23 cellular contexts compared by ENCODE assay signal in the genomic region with DNA sequence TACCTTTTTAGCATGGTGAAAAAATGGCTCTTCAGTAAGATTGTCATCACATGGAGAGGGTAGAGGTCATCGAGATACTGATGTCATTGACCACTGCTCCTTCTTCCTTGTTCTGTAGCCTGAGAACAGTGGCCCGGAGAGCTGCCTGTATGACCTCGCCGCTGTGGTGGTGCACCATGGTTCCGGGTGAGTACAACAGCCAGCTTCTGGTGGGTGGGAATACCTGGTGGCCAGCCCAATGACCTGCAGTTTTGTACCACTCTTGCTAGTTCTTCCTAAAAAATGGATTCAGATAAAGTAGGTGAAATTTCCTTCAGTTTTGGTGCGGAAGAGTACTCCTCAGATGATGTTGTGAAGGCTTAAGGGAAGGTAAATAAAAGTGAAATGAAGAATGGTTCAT. TPM values are rescaled to one million over a fixed set of nuclear protein-coding genes. Genes with fewer than 3 reads are reported as not detected.
DNase-seq lines count a peak whose midpoint lies in the region; ATAC-seq and TF ChIP-seq lines count a peak whose summit lies in the region.
"Had no signal": no experiment of that assay in that cellular context is flagged by ENCODE, and none has a peak within 500 bp of the region (broad histone marks: within the 10 kb centered on the region; RNA-seq: fewer than 3 reads in every experiment).

No MANE protein-coding gene starts in this region.

- no peaks in the 10 kb centered on the region for H3K9me3 Mint-ChIP-seq in activated naive CD8-positive, alpha-beta T cell (ENCODE audit: low read depth)
- H3K9me3 Mint-ChIP-seq in activated naive CD8-positive, alpha-beta T cell treated with anti-CD3 and anti-CD28 coated beads, Interleukin-2, amount 50 U/mL, for 24 hours: no peaks in the 10 kb centered on the region
- H3K9me3 Mint-ChIP-seq in CD8-positive, alpha-beta T cell: peaks cover 5% of the 10 kb centered on the region
- peaks cover 8% of the 10 kb centered on the region for H3K9me3 Mint-ChIP-seq in activated T-helper 2 cell treated with anti-CD3 and anti-CD28 coated beads, Interferon-gamma antibody, Interleukin-2, Interleukin-4, amounts not matched to agents 10 μg/mL and 5 μg/mL and 100 μg/mL, durations not matched to agents 14 hours and 24 hours and 36 hours
- no peaks in the 10 kb centered on the region for H3K9me3 Mint-ChIP-seq in stimulated activated effector memory CD8-positive, alpha-beta T cell treated with anti-CD3 and anti-CD28 coated beads, Interleukin-12 subunit alpha, Interleukin-12 subunit beta, amount 100 ng/mL, for 72 hours
- H3K9me3 Mint-ChIP-seq: H9, HFFc6 had no signal

- peaks cover 32% of the 10 kb centered on the region for H3K36me3 ChIP-seq in CD8-positive, alpha-beta T cell (ENCODE audit: insufficient read depth, low read length)

- H3K4me3 Mint-ChIP-seq in activated naive CD8-positive, alpha-beta T cell: no peak overlapping the region
- no peak overlapping the region for H3K4me3 Mint-ChIP-seq in activated naive CD8-positive, alpha-beta T cell treated with anti-CD3 and anti-CD28 coated beads, Interleukin-2, amount 50 U/mL, for 24 hours
- no peak overlapping the region for H3K4me3 Mint-ChIP-seq in CD8-positive, alpha-beta T cell
- no peak overlapping the region for H3K4me3 Mint-ChIP-seq in activated T-helper 2 cell treated with anti-CD3 and anti-CD28 coated beads, Interferon-gamma antibody, Interleukin-2, Interleukin-4, amounts not matched to agents 10 μg/mL and 5 μg/mL and 100 μg/mL, durations not matched to agents 14 hours and 24 hours and 36 hours (ENCODE audit: low read depth)
- no peak overlapping the region for H3K4me3 Mint-ChIP-seq in stimulated activated effector memory CD8-positive, alpha-beta T cell treated with anti-CD3 and anti-CD28 coated beads, Interleukin-12 subunit alpha, Interleukin-12 subunit beta, amount 100 ng/mL, for 72 hours
- H3K4me3 Mint-ChIP-seq: H9, HFFc6 had no signal

- H3K4me3 ChIP-seq in CD8-positive, alpha-beta T cell (ENCODE audit: low read depth, low read length): no peak overlapping the region
- H3K4me3 ChIP-seq: BLaER1 treated with 17β-estradiol and CSF1 and Interleukin-3, amounts not matched to agents 10 nM and 100 nM; GM23248; PC-9 had no signal

- POLR2A ChIA-PET in CD8-positive, alpha-beta T cell (lab: Charles Lee): interaction anchor here (1.0 to 1.4 kb wide), 2 partner anchors 11 to 109 kb away, joined by 4 to 5 read pairs; no protein-coding TSS in a partner anchor

- intact Hi-C loops in CD8-positive, alpha-beta T cell (cut with DNase I, micrococcal nuclease): no loop called here
- intact Hi-C loops in activated T-helper 2 cell treated with anti-CD3 and anti-CD28 coated beads, Interferon-gamma antibody, Interleukin-2, Interleukin-4, amounts not matched to agents 10 μg/mL and 5 μg/mL and 100 μg/mL, durations not matched to agents 14 hours and 24 hours and 36 hours (cut with micrococcal nuclease): no loop called here

- H3K4me1 ChIP-seq in CD8-positive, alpha-beta T cell (ENCODE audit: insufficient read depth, low read length): peaks cover 14% of the 10 kb centered on the region

- no peak for ATAC-seq in activated naive CD8-positive, alpha-beta T cell treated with anti-CD3 and anti-CD28 coated beads, Interleukin-2, amount 50 U/mL, for 24 hours
- ATAC-seq in CD8-positive, alpha-beta T cell: no peak
- ATAC-seq in stimulated activated effector memory CD8-positive, alpha-beta T cell treated with anti-CD3 and anti-CD28 coated beads, Interleukin-12 subunit alpha, Interleukin-12 subunit beta, amount 100 ng/mL, for 72 hours: no peak
- no peak for ATAC-seq in GM21515 (IDR thresholded peaks at IDR 0.05; ENCODE audit: unreplicated experiment)

- DNase-seq in activated naive CD8-positive, alpha-beta T cell treated with anti-CD3 and anti-CD28 coated beads, Interleukin-2, amount 50 U/mL, for 24 hours: no peak
- no peak for DNase-seq in CD8-positive, alpha-beta T cell
- DNase-seq in activated T-helper 2 cell treated with anti-CD3 and anti-CD28 coated beads, Interferon-gamma antibody, Interleukin-2, Interleukin-4, amounts not matched to agents 10 μg/mL and 5 μg/mL and 100 μg/mL, durations not matched to agents 14 hours and 24 hours and 36 hours (ENCODE audit: low spot score): no peak
- no peak for DNase-seq in stimulated activated effector memory CD8-positive, alpha-beta T cell treated with anti-CD3 and anti-CD28 coated beads, Interleukin-12 subunit alpha, Interleukin-12 subunit beta, amount 100 ng/mL, for 72 hours (ENCODE audit: low spot score in 2 of 2)
- DNase-seq in retina: no peak
- no peak for DNase-seq in SKM-1 treated with dmso at 0.1 percent for 144 hours (lab: John Stamatoyannopoulos, UW; ENCODE audit: unreplicated experiment)
- DNase-seq: ACHN, DMS79, GM23248, H9, HFFc6, KG1, NCI-H1092, NCI-H1436, NCI-H187 treated with DMSO at 0.1 percent for 48 hours, NCI-H2227 treated with DMSO at 0.1 percent for 48 hours, NCI-H510A, PC-9, RPMI8226, SHP77 had no signal

- no peak overlapping the region for H3K27ac ChIP-seq in CD8-positive, alpha-beta T cell (ENCODE audit: low read depth, low read length)
- H3K27ac ChIP-seq: BLaER1 treated with 17β-estradiol and CSF1 and Interleukin-3, amounts not matched to agents 10 nM and 100 nM; GM23248; PC-9 had no signal

- peak overlapping the region; percentile 50 for H3K27ac Mint-ChIP-seq in activated naive CD8-positive, alpha-beta T cell
- no peak overlapping the region for H3K27ac Mint-ChIP-seq in activated naive CD8-positive, alpha-beta T cell treated with anti-CD3 and anti-CD28 coated beads, Interleukin-2, amount 50 U/mL, for 24 hours
- H3K27ac Mint-ChIP-seq in CD8-positive, alpha-beta T cell: peak overlapping the region; percentile 43
- H3K27ac Mint-ChIP-seq in activated T-helper 2 cell treated with anti-CD3 and anti-CD28 coated beads, Interferon-gamma antibody, Interleukin-2, Interleukin-4, amounts not matched to agents 10 μg/mL and 5 μg/mL and 100 μg/mL, durations not matched to agents 14 hours and 24 hours and 36 hours: peak overlapping the region; percentile 17
- peak overlapping the region; percentile 73 for H3K27ac Mint-ChIP-seq in stimulated activated effector memory CD8-positive, alpha-beta T cell treated with anti-CD3 and anti-CD28 coated beads, Interleukin-12 subunit alpha, Interleukin-12 subunit beta, amount 100 ng/mL, for 72 hours
- H3K27ac Mint-ChIP-seq: H9, HFFc6 had no signal

- TF ChIP-seq CTCF in CD8-positive, alpha-beta T cell (IDR thresholded peaks at IDR 0.05): no peak

- H3K27me3 ChIP-seq in CD8-positive, alpha-beta T cell (ENCODE audit: insufficient read depth, low read length): no peaks in the 10 kb centered on the region
- H3K27me3 ChIP-seq: BLaER1 treated with 17β-estradiol and CSF1 and Interleukin-3, amounts not matched to agents 10 nM and 100 nM had no signal

- CTCF ChIA-PET in CD8-positive, alpha-beta T cell (lab: Charles Lee): interaction anchor here (0.9 to 1.6 kb wide), 3 partner anchors 21 to 122 kb away, joined by 3 to 7 read pairs (median 3); no protein-coding TSS in a partner anchor

- H3K4me1 Mint-ChIP-seq in activated naive CD8-positive, alpha-beta T cell (ENCODE audit: low read depth): peaks cover 40% of the 10 kb centered on the region
- peaks cover 30% of the 10 kb centered on the region for H3K4me1 Mint-ChIP-seq in activated naive CD8-positive, alpha-beta T cell treated with anti-CD3 and anti-CD28 coated beads, Interleukin-2, amount 50 U/mL, for 24 hours
- H3K4me1 Mint-ChIP-seq in CD8-positive, alpha-beta T cell (ENCODE audit: low read depth): peaks cover 33% of the 10 kb centered on the region
- H3K4me1 Mint-ChIP-seq in activated T-helper 2 cell treated with anti-CD3 and anti-CD28 coated beads, Interferon-gamma antibody, Interleukin-2, Interleukin-4, amounts not matched to agents 10 μg/mL and 5 μg/mL and 100 μg/mL, durations not matched to agents 14 hours and 24 hours and 36 hours (ENCODE audit: low read depth): peaks cover 16% of the 10 kb centered on the region
- peaks cover 30% of the 10 kb centered on the region for H3K4me1 Mint-ChIP-seq in stimulated activated effector memory CD8-positive, alpha-beta T cell treated with anti-CD3 and anti-CD28 coated beads, Interleukin-12 subunit alpha, Interleukin-12 subunit beta, amount 100 ng/mL, for 72 hours
- H3K4me1 Mint-ChIP-seq: H9 had no signal

- peaks cover 39% of the 10 kb centered on the region for H3K36me3 Mint-ChIP-seq in activated naive CD8-positive, alpha-beta T cell
- H3K36me3 Mint-ChIP-seq in activated naive CD8-positive, alpha-beta T cell treated with anti-CD3 and anti-CD28 coated beads, Interleukin-2, amount 50 U/mL, for 24 hours (ENCODE audit: low read depth): peaks cover 69% of the 10 kb centered on the region
- peaks cover 90% of the 10 kb centered on the region for H3K36me3 Mint-ChIP-seq in CD8-positive, alpha-beta T cell
- peaks cover 79% of the 10 kb centered on the region for H3K36me3 Mint-ChIP-seq in activated T-helper 2 cell treated with anti-CD3 and anti-CD28 coated beads, Interferon-gamma antibody, Interleukin-2, Interleukin-4, amounts not matched to agents 10 μg/mL and 5 μg/mL and 100 μg/mL, durations not matched to agents 14 hours and 24 hours and 36 hours (ENCODE audit: low read depth)
- peaks cover 95% of the 10 kb centered on the region for H3K36me3 Mint-ChIP-seq in stimulated activated effector memory CD8-positive, alpha-beta T cell treated with anti-CD3 and anti-CD28 coated beads, Interleukin-12 subunit alpha, Interleukin-12 subunit beta, amount 100 ng/mL, for 72 hours

- no peaks in the 10 kb centered on the region for H3K9me3 ChIP-seq in CD8-positive, alpha-beta T cell (ENCODE audit: low read length)

- no peaks in the 10 kb centered on the region for H3K27me3 Mint-ChIP-seq in activated naive CD8-positive, alpha-beta T cell
- no peaks in the 10 kb centered on the region for H3K27me3 Mint-ChIP-seq in activated naive CD8-positive, alpha-beta T cell treated with anti-CD3 and anti-CD28 coated beads, Interleukin-2, amount 50 U/mL, for 24 hours
- no peaks in the 10 kb centered on the region for H3K27me3 Mint-ChIP-seq in CD8-positive, alpha-beta T cell (ENCODE audit: low read depth)
- no peaks in the 10 kb centered on the region for H3K27me3 Mint-ChIP-seq in activated T-helper 2 cell treated with anti-CD3 and anti-CD28 coated beads, Interferon-gamma antibody, Interleukin-2, Interleukin-4, amounts not matched to agents 10 μg/mL and 5 μg/mL and 100 μg/mL, durations not matched to agents 14 hours and 24 hours and 36 hours (ENCODE audit: low read depth)

RNA-seq across cellular contexts. Expression of a gene that starts 8.4 kb away (rescaled TPM):
- total RNA-seq in CD8-positive, alpha-beta T cell: 1 to 10 TPM in 1 of 2 experiments, under 1 TPM in 1; 0.68 to 1.7 TPM
- 0.71 and 0.78 TPM in 2 replicates for total RNA-seq in activated T-helper 2 cell treated with anti-CD3 and anti-CD28 coated beads, Interferon-gamma antibody, Interleukin-2, Interleukin-4, amounts not matched to agents 10 μg/mL and 5 μg/mL and 100 μg/mL, durations not matched to agents 14 hours and 24 hours and 36 hours
